ENCODE assay signal across 1 cellular context in genomic region chr14:67459336-67459735, GRCh38.
TF ChIP-seq lines count a peak whose summit lies in the region.

No MANE protein-coding gene starts in this region.

TF ChIP-seq in HepG2, 621 proteins besides CTCF, POLR2A, EP300 and RAD21:
- TF ChIP-seq CEBPZ (IDR thresholded peaks at IDR 0.05; ENCODE audit: low read length), result no peak
- no peak for TF ChIP-seq ZNF766 (CRISPR knock-in tag; IDR thresholded peaks at IDR 0.05; ENCODE audit: borderline replicate concordance)
- no peak for TF ChIP-seq ZBTB39 (CRISPR knock-in tag; IDR thresholded peaks at IDR 0.05)
- TF ChIP-seq ZKSCAN5 (CRISPR knock-in tag; IDR thresholded peaks at IDR 0.05), result no peak
- no peak for TF ChIP-seq ZNF674 (CRISPR knock-in tag; IDR thresholded peaks at IDR 0.05; ENCODE audit: low read depth)
- no peak for TF ChIP-seq DBP (CRISPR knock-in tag; IDR thresholded peaks at IDR 0.05; ENCODE audit: not compliant biosample characterization)
- TF ChIP-seq ZNF609 (CRISPR knock-in tag; IDR thresholded peaks at IDR 0.05; ENCODE audit: borderline replicate concordance), result no peak
- TF ChIP-seq NONO (IDR thresholded peaks at IDR 0.05), result no peak
- TF ChIP-seq NONO (CRISPR knock-in tag; conservative IDR thresholded peaks at IDR 0.05), result no peak
- TF ChIP-seq ZNF10 (CRISPR knock-in tag; IDR thresholded peaks at IDR 0.05; ENCODE audit: borderline replicate concordance, low read depth), result no peak
- no peak for TF ChIP-seq SRSF9 (IDR thresholded peaks at IDR 0.05; ENCODE audit: borderline replicate concordance, insufficient read depth, low read depth, low read length, poor library complexity, severe bottlenecking)
- TF ChIP-seq PLRG1 (conservative IDR thresholded peaks at IDR 0.05), result no peak
- no peak for TF ChIP-seq DR1 (CRISPR knock-in tag; IDR thresholded peaks at IDR 0.05)
- no peak for TF ChIP-seq ETV6 (CRISPR knock-in tag; conservative IDR thresholded peaks at IDR 0.05)
- no peak for TF ChIP-seq PAX8 (CRISPR knock-in tag; IDR thresholded peaks at IDR 0.05; ENCODE audit: borderline replicate concordance)
- TF ChIP-seq ETS1 (CRISPR knock-in tag; IDR thresholded peaks at IDR 0.05), result no peak
- no peak for TF ChIP-seq ZBTB34 (CRISPR knock-in tag; IDR thresholded peaks at IDR 0.05)
- no peak for TF ChIP-seq ZNF777 (CRISPR knock-in tag; IDR thresholded peaks at IDR 0.05)
- TF ChIP-seq ZNF30 (CRISPR knock-in tag; IDR thresholded peaks at IDR 0.05), result no peak
